In genomic region chr6:137819740-137820139, GRCh38 we compare ENCODE assay signal across 13 cellular contexts. TPM values are rescaled to one million over a fixed set of nuclear protein-coding genes. Genes with fewer than 3 reads are reported as not detected.
A peak's percentile ranks its signal among the peaks of the same experiment; 100 is the strongest.
DNase-seq lines count a peak whose midpoint lies in the region; ATAC-seq and TF ChIP-seq lines count a peak whose summit lies in the region.
"Had no signal": no experiment of that assay in that cellular context is flagged by ENCODE, and none has a peak within 500 bp of the region (broad histone marks: within the 10 kb centered on the region; RNA-seq: fewer than 3 reads in every experiment).

No MANE protein-coding gene starts in this region.

- 76 to 81% methylated on average over 2 of the region's 2 CpGs for WGBS in aorta, 2 donors
- 79% methylated on average over 2 of the region's 2 CpGs for WGBS in prostate gland

- no peaks in the 10 kb centered on the region for H3K79me2 ChIP-seq in DOHH2 (ENCODE audit: control insufficient read depth, low read length)

- H3K9me3 ChIP-seq in DOHH2 (ENCODE audit: control insufficient read depth, insufficient read depth, low read length), result no peaks in the 10 kb centered on the region
- H3K9me3 ChIP-seq in mucosa of descending colon, result no peaks in the 10 kb centered on the region
- H3K9me3 ChIP-seq in aorta (ENCODE audit: control insufficient read depth, low read length), result no peaks in the 10 kb centered on the region
- no peaks in the 10 kb centered on the region for H3K9me3 ChIP-seq in prostate gland
- H3K9me3 ChIP-seq: SJSA1 had no signal

- H3K27me3 ChIP-seq in DOHH2 (ENCODE audit: control insufficient read depth, low read length) (no peaks in the 10 kb centered on the region), aorta (ENCODE audit: control insufficient read depth in 1 of 2, insufficient read depth in 2 of 2, low read length in 1 of 2) (no peaks in the 10 kb centered on the region), prostate gland (replicated peaks; ENCODE audit: insufficient read depth) (no peaks in the 10 kb centered on the region)
- H3K27me3 ChIP-seq: SJSA1 had no signal

- intact Hi-C loops in mucosa of descending colon (cut with DNase I, micrococcal nuclease), result no loop called here
- intact Hi-C loops in aorta (cut with DNase I), result no loop called here
- intact Hi-C loops in prostate gland (cut with DNase I), result loop anchor here (5.0 kb wide), 1 partner anchor 33 kb away; no protein-coding TSS in a partner anchor

- H3K4me3 ChIP-seq in DOHH2 (ENCODE audit: low read length) (no peak overlapping the region), mucosa of descending colon (no peak overlapping the region), aorta (ENCODE audit: low read length in 2 of 2) (no peak overlapping the region), prostate gland (no peak overlapping the region)
- H3K4me3 ChIP-seq: SJSA1 had no signal

- TF ChIP-seq POLR2A in prostate gland (IDR thresholded peaks at IDR 0.05), result no peak

- H4K20me1 ChIP-seq in DOHH2 (ENCODE audit: control insufficient read depth, insufficient read depth, low read depth, low read length), result no peaks in the 10 kb centered on the region

- no peaks in the 10 kb centered on the region for H3F3A ChIP-seq in DOHH2 (ENCODE audit: control insufficient read depth, insufficient read depth)

- H3K36me3 ChIP-seq in DOHH2 (ENCODE audit: control insufficient read depth, low read length), result no peaks in the 10 kb centered on the region
- H3K36me3 ChIP-seq in mucosa of descending colon (ENCODE audit: low read depth), result no peaks in the 10 kb centered on the region
- H3K36me3 ChIP-seq in aorta (ENCODE audit: control insufficient read depth in 1 of 2, insufficient read depth in 2 of 2, low read length in 1 of 2), result no peaks in the 10 kb centered on the region
- H3K36me3 ChIP-seq in prostate gland, result no peaks in the 10 kb centered on the region
- H3K36me3 ChIP-seq: SJSA1 had no signal

- H3K4me1 ChIP-seq in DOHH2 (ENCODE audit: control insufficient read depth, low read length), result peaks cover 29% of the 10 kb centered on the region
- H3K4me1 ChIP-seq in mucosa of descending colon (ENCODE audit: low read depth), result no peaks in the 10 kb centered on the region
- no peaks in the 10 kb centered on the region for H3K4me1 ChIP-seq in aorta (ENCODE audit: control insufficient read depth in 1 of 2, insufficient read depth in 2 of 2, low read length in 2 of 2)
- no peaks in the 10 kb centered on the region for H3K4me1 ChIP-seq in prostate gland (replicated peaks)

- peak overlapping the region; percentile 14 for H3K4me2 ChIP-seq in DOHH2 (ENCODE audit: low read length)

- no peak for DNase-seq in mucosa of descending colon
- no peak for DNase-seq in NCI-H526 treated with DMSO at 0.1 percent for 48 hours (lab: John Stamatoyannopoulos, UW)
- DNase-seq in aorta, result no peak
- DNase-seq in middle frontal gyrus (ENCODE audit: extremely low spot score, low spot score), result no peak
- no peak for DNase-seq in prostate gland (ENCODE audit: low spot score)
- DNase-seq: kidney glomerular epithelial cell; MV-4-11; NCI-H446 treated with DMSO at 0.1 percent for 48 hours; stimulated activated CD4-positive, alpha-beta T cell treated with anti-CD3 and anti-CD28 coated beads, Interleukin-2, amount 100 ng/mL, for 24 hours had no signal

- TF ChIP-seq CTCF in DOHH2 (IDR thresholded peaks at IDR 0.05; ENCODE audit: low read depth, low read length, poor library complexity, severe bottlenecking), result no peak
- no peak for TF ChIP-seq CTCF in VCaP (conservative IDR thresholded peaks at IDR 0.05)
- TF ChIP-seq CTCF in mucosa of descending colon (IDR thresholded peaks at IDR 0.05), result no peak
- TF ChIP-seq CTCF in prostate gland (IDR thresholded peaks at IDR 0.05), result no peak

- H3K27ac ChIP-seq in DOHH2 (ENCODE audit: low read depth, low read length) (no peak overlapping the region), VCaP (peak overlapping the region; percentile 73), aorta (ENCODE audit: low read depth in 1 of 2, low read length in 2 of 2) (no peak overlapping the region), prostate gland (no peak overlapping the region)
- H3K27ac ChIP-seq: SJSA1 had no signal

- ATAC-seq in GM21529 (IDR thresholded peaks at IDR 0.05; ENCODE audit: unreplicated experiment) (peak; percentile 49), mucosa of descending colon (peak; percentile 27), aorta (ENCODE audit: low FRiP score) (no peak)

- H3K9me2 ChIP-seq in DOHH2 (replicated peaks; ENCODE audit: control insufficient read depth, low read length), result no peaks in the 10 kb centered on the region

RNA-seq across cellular contexts. Expression of gene TNFAIP3, which starts 47.3 kb away (rescaled TPM):
- total RNA-seq in mucosa of descending colon, result 10 to 100 TPM; 49.3 to 65.2 (median 55.8) TPM
- 10 to 100 TPM; 22.0 to 40.2 TPM for total RNA-seq in aorta
- polyA plus RNA-seq in aorta, result 1 to 10 TPM; 4.9 to 5.6 TPM
- 10 to 100 TPM; 13.0 to 19.9 TPM for total RNA-seq in prostate gland
